9 cellular contexts compared by ENCODE assay signal in genomic region chr10:83869898-83870297, GRCh38.
"Had no signal": no experiment of that assay in that cellular context is flagged by ENCODE, and none has a peak within 500 bp of the region (broad histone marks: within the 10 kb centered on the region; RNA-seq: fewer than 3 reads in every experiment).

No MANE protein-coding gene starts in this region.

- H3K4me3 ChIP-seq: GM23248, HAP-1 had no signal

- H3K27ac Mint-ChIP-seq: HFFc6, IgD-negative memory B cell had no signal

- H3K36me3 Mint-ChIP-seq: IgD-negative memory B cell had no signal

- H3K4me1 ChIP-seq: HAP-1 had no signal

- H3K36me3 ChIP-seq: HAP-1 had no signal

- H2AFZ ChIP-seq: GM23248 had no signal

- DNase-seq: GM23248, GOT3, H7, HFFc6, KBM-7 had no signal

- ATAC-seq: HCT116 had no signal

- FAIRE-seq: HTR-8/SVneo had no signal

- H3K27ac ChIP-seq: GM23248 had no signal

- H3K9ac ChIP-seq: GM23248 had no signal

- H3K4me3 Mint-ChIP-seq: HFFc6, IgD-negative memory B cell had no signal

- H3K9me3 Mint-ChIP-seq: IgD-negative memory B cell had no signal

- H3K4me1 Mint-ChIP-seq: IgD-negative memory B cell had no signal

- H3K9me3 ChIP-seq: HAP-1 had no signal
